9 cellular contexts compared by ENCODE assay signal in the genomic region with DNA sequence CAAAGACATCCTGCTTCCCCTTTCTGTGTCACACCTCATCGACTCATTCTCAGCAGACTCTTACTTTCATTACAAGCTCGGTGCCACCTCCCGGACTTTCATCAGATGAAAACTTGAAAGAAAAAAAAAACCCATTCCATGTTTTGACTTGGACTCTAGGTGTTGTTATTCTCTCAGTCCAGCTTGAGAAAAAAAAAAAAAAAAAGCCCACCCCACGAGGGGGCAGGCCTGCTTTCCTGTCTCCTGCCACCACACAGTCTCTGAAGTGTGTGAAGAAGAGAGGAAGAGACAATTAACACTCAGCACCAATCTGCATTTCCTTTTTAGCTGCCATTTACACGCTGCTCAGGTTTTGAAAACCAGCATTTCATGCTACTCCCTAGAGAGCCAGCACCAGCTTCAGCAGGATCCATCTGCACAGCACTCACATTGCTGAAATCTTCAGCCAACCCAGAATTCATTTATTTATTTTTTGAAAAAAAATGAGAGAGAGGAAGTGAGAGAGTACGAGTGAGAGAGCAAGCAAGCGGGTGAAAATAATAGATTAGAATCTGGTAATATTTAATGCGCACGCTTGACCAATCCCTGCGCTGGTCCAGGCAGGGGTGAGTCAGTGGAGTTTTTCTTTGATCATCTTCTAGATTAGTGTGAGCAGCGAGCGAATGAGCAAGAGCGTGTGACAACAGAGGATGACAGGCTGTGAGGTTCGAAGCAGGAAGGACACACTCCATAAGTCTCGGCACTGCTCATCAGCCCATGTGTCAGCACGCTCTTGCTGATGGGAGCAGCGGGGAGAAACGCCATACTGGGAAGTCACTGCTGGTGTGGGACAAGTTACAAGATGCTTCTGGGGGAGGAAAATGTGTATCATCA. TPM values are rescaled to one million over a fixed set of nuclear protein-coding genes. Genes with fewer than 3 reads are reported as not detected.
DNase-seq lines count a peak whose midpoint lies in the region; ATAC-seq, FAIRE-seq and TF ChIP-seq lines count a peak whose summit lies in the region.
"Had no signal": no experiment of that assay in that cellular context is flagged by ENCODE, and none has a peak within 500 bp of the region (broad histone marks: within the 10 kb centered on the region; RNA-seq: fewer than 3 reads in every experiment).

No MANE protein-coding gene starts in this region.

- no peaks in the 10 kb centered on the region; a peak in 1 of 4 replicates for H3K27me3 ChIP-seq in GM12878 (replicated peaks in 1 of 2; ENCODE audit: control insufficient read depth in 2 of 2, insufficient read depth in 2 of 2, low read length in 1 of 2)

- peak; percentile 87 for ATAC-seq in GM19455 (IDR thresholded peaks at IDR 0.05; ENCODE audit: unreplicated experiment)
- peak; percentile 79 for ATAC-seq in HG03521 (IDR thresholded peaks at IDR 0.05; ENCODE audit: unreplicated experiment)
- peak; percentile 54 for ATAC-seq in T-helper 17 cell
- ATAC-seq in GM12878 = peak; percentile 91

- no peaks in the 10 kb centered on the region for H3K27me3 Mint-ChIP-seq in T-helper 17 cell

- POLR2A ChIA-PET in GM12878 (lab: Charles Lee) = interaction anchor here (0.6 to 1.6 kb wide), 11 partner anchors 10 to 1749 kb away, joined by 3 to 21 read pairs (median 4); no protein-coding TSS in a partner anchor

- H3K36me3 ChIP-seq in GM12878 (ENCODE audit: control insufficient read depth in 2 of 2, insufficient read depth in 2 of 2, low read length in 1 of 2) = no peaks in the 10 kb centered on the region

- peak in 1 of 2 experiments; percentile 86; a peak in 1 of 4 replicates for TF ChIP-seq EP300 in GM12878 (IDR thresholded peaks at IDR 0.05; ENCODE audit: borderline replicate concordance in 1 of 2, control insufficient read depth in 1 of 2, low read depth in 2 of 2, low read length in 2 of 2)

- H3K4me1 Mint-ChIP-seq in T-helper 17 cell = peaks cover 15% of the 10 kb centered on the region

- WGBS in GM12878 (ENCODE audit: insufficient coverage, insufficient replicate concordance, low lambda C conversion rate, missing lambda C conversion rate) = under 1% methylated on average over 18 of the region's 18 CpGs

- FAIRE-seq in GM12878 (lab: Jason Lieb, UNC) = peak; percentile 97

- H4K20me1 ChIP-seq in GM12878 (ENCODE audit: control insufficient read depth, insufficient read depth) = no peaks in the 10 kb centered on the region

- BruUV-seq in GM12878 (replicated peaks; lab: Mats Ljungman, UMichigan) = no TSS peak

- peak overlapping the region; percentile 88 for H3K27ac ChIP-seq in GM12878 (ENCODE audit: control insufficient read depth, insufficient read depth)

- peaks cover 20% of the 10 kb centered on the region for H3K4me1 ChIP-seq in GM12878 (ENCODE audit: control insufficient read depth, insufficient read depth, low read length)

- peak; percentile 35 for DNase-seq in COLO829 (ENCODE audit: low spot score)
- DNase-seq in T-helper 17 cell = peak; percentile 33 to 55 (median 38)
- DNase-seq in GM12878 (ENCODE audit: low read depth, low spot score) = peak; percentile 84
- DNase-seq in lung microvascular endothelial cell (ENCODE audit: low read depth in 2 of 2) = peak; percentile 78 to 86
- DNase-seq in stimulated activated CD8-positive, alpha-beta memory T cell treated with anti-CD3 and anti-CD28 coated beads, Interleukin-4, amount 100 ng/mL, for 24 hours (ENCODE audit: low read depth) = peak; percentile 37
- DNase-seq in foreskin melanocyte = no peak

- intact Hi-C loops in GM12878 (cut with micrococcal nuclease; ENCODE audit: unreplicated experiment) = loop anchor here (1.0 to 10.0 kb wide), 3 partner anchors 61 to 469 kb away; a partner anchor contains a TSS

- H3K9me3 ChIP-seq in T-helper 17 cell (ENCODE audit: control insufficient read depth, low read length, poor library complexity, severe bottlenecking) (no peaks in the 10 kb centered on the region), GM12878 (replicated peaks; ENCODE audit: control insufficient read depth, insufficient read depth, low read length) (no peaks in the 10 kb centered on the region; the same call in 2 of the 3 replicates)

- no peak overlapping the region for H3K27ac Mint-ChIP-seq in T-helper 17 cell

- H3K4me3 Mint-ChIP-seq in T-helper 17 cell = no peak overlapping the region

- SMC1A ChIA-PET in GM12878 (lab: Charles Lee; ENCODE audit: uncharacterized antibody, unreplicated experiment) = interaction anchor here (0.7 to 2.6 kb wide), 15 partner anchors 10 to 167 kb away, joined by 3 to 18 read pairs (median 3); no protein-coding TSS in a partner anchor

- in situ Hi-C loops in GM12878 (cut with MboI) = no loop called here

- H3K36me3 Mint-ChIP-seq in T-helper 17 cell (ENCODE audit: low read depth) = no peaks in the 10 kb centered on the region

- no peaks in the 10 kb centered on the region for H3K79me2 ChIP-seq in GM12878 (ENCODE audit: control insufficient read depth, insufficient read depth, low read length)

- RAD21 ChIA-PET in GM12878 (lab: Charles Lee; ENCODE audit: unreplicated experiment) = interaction anchor here (0.6 to 2.6 kb wide), 18 partner anchors 9 to 520 kb away, joined by 3 to 29 read pairs (median 4); no protein-coding TSS in a partner anchor

- no peak for TF ChIP-seq CTCF in GM12878 (IDR thresholded peaks at IDR 0.05 in 2 of 3, conservative IDR thresholded peaks at IDR 0.05 in 1 of 3; ENCODE audit: control insufficient read depth in 2 of 3, extremely low read depth in 1 of 3, insufficient read depth in 1 of 3, low read depth in 3 of 3, low read length in 3 of 3)

- peak overlapping the region; percentile 74 for H2AFZ ChIP-seq in GM12878 (ENCODE audit: control insufficient read depth, low read depth, low read length)

- peak overlapping the region; percentile 97 for H3K4me2 ChIP-seq in GM12878 (ENCODE audit: control insufficient read depth, insufficient read depth)

- peak overlapping the region; percentile 79 for H3K9ac ChIP-seq in GM12878 (ENCODE audit: control insufficient read depth, insufficient read depth, low read length)

- no peak for TF ChIP-seq RAD21 in GM12878 (IDR thresholded peaks at IDR 0.05; ENCODE audit: insufficient read depth, low read depth, low read length)

- CTCF ChIA-PET in GM12878 (lab: Yijun Ruan, JAX) = interaction anchor here (0.5 to 2.5 kb wide), 15 partner anchors 41 to 1607 kb away, joined by 3 to 22 read pairs (median 3); a partner anchor contains a TSS

- TF ChIP-seq POLR2A in GM12878 (IDR thresholded peaks at IDR 0.05; ENCODE audit: low read depth, low read length) = peak; percentile 74

- H3K4me3 ChIP-seq in GM12878 = peak overlapping the region; percentile 63

TF ChIP-seq in GM12878, 131 proteins besides CTCF, POLR2A, EP300 and RAD21 (continues in another document):
- TF ChIP-seq, protein P1, sequence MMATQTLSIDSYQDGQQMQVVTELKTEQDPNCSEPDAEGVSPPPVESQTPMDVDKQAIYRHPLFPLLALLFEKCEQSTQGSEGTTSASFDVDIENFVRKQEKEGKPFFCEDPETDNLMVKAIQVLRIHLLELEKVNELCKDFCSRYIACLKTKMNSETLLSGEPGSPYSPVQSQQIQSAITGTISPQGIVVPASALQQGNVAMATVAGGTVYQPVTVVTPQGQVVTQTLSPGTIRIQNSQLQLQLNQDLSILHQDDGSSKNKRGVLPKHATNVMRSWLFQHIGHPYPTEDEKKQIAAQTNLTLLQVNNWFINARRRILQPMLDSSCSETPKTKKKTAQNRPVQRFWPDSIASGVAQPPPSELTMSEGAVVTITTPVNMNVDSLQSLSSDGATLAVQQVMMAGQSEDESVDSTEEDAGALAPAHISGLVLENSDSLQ (IDR thresholded peaks at IDR 0.05) = peak; percentile 85
- TF ChIP-seq RUNX3 (IDR thresholded peaks at IDR 0.05; ENCODE audit: low read length) (peak; percentile 44), BACH1 (IDR thresholded peaks at IDR 0.05; ENCODE audit: borderline replicate concordance) (0 out of 2 replicates have a peak, but pooled peaks have one; percentile 74)

RNA-seq across cellular contexts. Expression of a gene that starts 23.5 kb away (rescaled TPM):
- total RNA-seq in T-helper 17 cell = under 1 TPM; 0.65 to 0.97 TPM
- not detected in 2 replicates for total RNA-seq in GM12878 (2013; cell fraction: nucleolus; rRNA removed)
- total RNA-seq in GM12878 (2014; rRNA removed) = not detected in 2 replicates
- total RNA-seq in GM12878 (2014; rRNA removed; fragmentation: Illumina TruSeq; extraction: Trizol) = not detected in 2 replicates
- not detected in 2 replicates for total RNA-seq in GM12878 (2021)
- polyA plus RNA-seq in GM12878 (2011; ENCODE audit: low read depth) = 0.10 TPM
- not detected in 2 replicates for polyA plus RNA-seq in GM12878 (2011; rRNA removed)
- polyA plus RNA-seq in GM12878 (2011; cell fraction: cytosol; rRNA removed) = not detected in 2 replicates
- not detected in 2 replicates for polyA plus RNA-seq in GM12878 (2011; cell fraction: nucleus; rRNA removed)
- not detected in 2 replicates for polyA plus RNA-seq in GM12878 (2012)
- not detected in 2 replicates for polyA plus RNA-seq in GM12878 (2014; fragmentation: Illumina TruSeq; extraction: Trizol)
- not detected for polyA plus RNA-seq in GM12878 (2014; fragmentation: Nextera tagmentation; extraction: Ambion mirVana)
- not detected in 2 replicates for polyA plus RNA-seq in GM12878 (2014; rRNA removed)
- polyA plus RNA-seq in GM12878 (2016; fragmentation: Nextera tagmentation; extraction: Ambion mirVana) = not detected
- not detected in 2 replicates for polyA minus RNA-seq in GM12878 (2011; rRNA and poly(A)+ RNA removed)
- polyA minus RNA-seq in GM12878 (2011; cell fraction: cytosol; rRNA and poly(A)+ RNA removed) = not detected in 2 replicates
- not detected in 2 replicates for polyA minus RNA-seq in GM12878 (2011; cell fraction: nucleus; rRNA and poly(A)+ RNA removed)
- total RNA-seq in lung microvascular endothelial cell = not detected in 2 replicates

RNA-seq across cellular contexts. Expression of a gene that starts 35.1 kb away (rescaled TPM):
- not detected for total RNA-seq in T-helper 17 cell
- total RNA-seq in GM12878 (2013; cell fraction: nucleolus; rRNA removed) = not detected in 2 replicates
- total RNA-seq in GM12878 (2014; rRNA removed) = not detected in 2 replicates
- not detected in 2 replicates for total RNA-seq in GM12878 (2014; rRNA removed; fragmentation: Illumina TruSeq; extraction: Trizol)
- not detected in 2 replicates for total RNA-seq in GM12878 (2021)
- polyA plus RNA-seq in GM12878 (2011; ENCODE audit: low read depth) = not detected
- polyA plus RNA-seq in GM12878 (2011; rRNA removed) = not detected in 2 replicates
- not detected in 2 replicates for polyA plus RNA-seq in GM12878 (2011; cell fraction: cytosol; rRNA removed)
- polyA plus RNA-seq in GM12878 (2011; cell fraction: nucleus; rRNA removed) = not detected in 2 replicates
- not detected in 2 replicates for polyA plus RNA-seq in GM12878 (2012)
- not detected in 2 replicates for polyA plus RNA-seq in GM12878 (2014; fragmentation: Illumina TruSeq; extraction: Trizol)
- polyA plus RNA-seq in GM12878 (2014; fragmentation: Nextera tagmentation; extraction: Ambion mirVana) = not detected
- polyA plus RNA-seq in GM12878 (2014; rRNA removed) = not detected in 2 replicates
- not detected for polyA plus RNA-seq in GM12878 (2016; fragmentation: Nextera tagmentation; extraction: Ambion mirVana)
- not detected in 2 replicates for polyA minus RNA-seq in GM12878 (2011; rRNA and poly(A)+ RNA removed)
- not detected in 2 replicates for polyA minus RNA-seq in GM12878 (2011; cell fraction: cytosol; rRNA and poly(A)+ RNA removed)
- not detected in 2 replicates for polyA minus RNA-seq in GM12878 (2011; cell fraction: nucleus; rRNA and poly(A)+ RNA removed)
- total RNA-seq in lung microvascular endothelial cell = not detected in 2 replicates
- polyA plus RNA-seq: adipose tissue had no signal
